In genomic region chr3:23209747-23210495, GRCh38 we compare ENCODE assay signal across 20 cellular contexts.
"Had no signal": no experiment of that assay in that cellular context is flagged by ENCODE, and none has a peak within 500 bp of the region (broad histone marks: within the 10 kb centered on the region; RNA-seq: fewer than 3 reads in every experiment).

No MANE protein-coding gene starts in this region.

- ATAC-seq: activated T-cell treated with anti-CD3 and anti-CD28 coated beads, Interleukin-2, amount 50 U/mL, for 4 hours; heart left ventricle; left cardiac atrium; lower lobe of right lung; naive thymus-derived CD8-positive, alpha-beta T cell had no signal

- H3K27me3 Mint-ChIP-seq: naive thymus-derived CD8-positive, alpha-beta T cell had no signal

- H3K27ac ChIP-seq: coronary artery, esophagus squamous epithelium, heart left ventricle, lower lobe of right lung, tibial artery, VCaP had no signal

- H3K9me3 Mint-ChIP-seq: activated T-cell treated with anti-CD3 and anti-CD28 coated beads, Interleukin-2, amount 50 U/mL, for 4 hours; activated T-helper 2 cell treated with anti-CD3 and anti-CD28 coated beads, Interferon-gamma antibody, Interleukin-2, Interleukin-4, amounts not matched to agents 10 μg/mL and 5 μg/mL and 100 μg/mL, durations not matched to agents 14 hours and 24 hours and 36 hours; naive thymus-derived CD8-positive, alpha-beta T cell had no signal

- H3K27ac Mint-ChIP-seq: activated T-helper 2 cell treated with anti-CD3 and anti-CD28 coated beads, Interferon-gamma antibody, Interleukin-2, Interleukin-4, amounts not matched to agents 10 μg/mL and 5 μg/mL and 100 μg/mL, durations not matched to agents 14 hours and 24 hours and 36 hours; progenitor cell of endocrine pancreas had no signal

- H3K4me3 ChIP-seq: coronary artery, esophagus squamous epithelium, gastrocnemius medialis, heart left ventricle, lower lobe of right lung, tibial artery had no signal

- H3K4me3 Mint-ChIP-seq: activated T-cell treated with anti-CD3 and anti-CD28 coated beads, Interleukin-2, amount 50 U/mL, for 4 hours; naive thymus-derived CD8-positive, alpha-beta T cell had no signal

- H3K36me3 ChIP-seq: esophagus squamous epithelium, gastrocnemius medialis, lower lobe of right lung had no signal

- H3K9me3 ChIP-seq: esophagus squamous epithelium, gastrocnemius medialis, heart left ventricle, lower lobe of right lung, tibial artery had no signal

- H3K27me3 ChIP-seq: esophagus squamous epithelium, gastrocnemius medialis, heart left ventricle, tibial artery had no signal

- DNase-seq: activated CD4-positive, alpha-beta T cell treated with anti-CD3 and anti-CD28 coated beads, Interleukin-2, amount 50 U/mL, for 4 hours; activated CD8-positive, alpha-beta memory T cell treated with anti-CD3 and anti-CD28 coated beads, Interleukin-2, amount 50 U/mL, for 48 hours; activated naive CD4-positive, alpha-beta T cell; activated T-cell treated with anti-CD3 and anti-CD28 coated beads, Interleukin-2, amount 50 U/mL, for 4 hours; cerebellar nuclear complex; esophagus squamous epithelium; gastrocnemius medialis; heart left ventricle; left cardiac atrium; lower lobe of right lung; naive thymus-derived CD8-positive, alpha-beta T cell; retina; stimulated activated CD4-positive, alpha-beta T cell treated with anti-CD3 and anti-CD28 coated beads, Interleukin-2, amount 100 ng/mL, for 48 hours; stimulated activated CD8-positive, alpha-beta memory T cell treated with anti-CD3 and anti-CD28 coated beads, Interleukin-4, amount 100 ng/mL, for 48 hours; stimulated activated naive CD4-positive, alpha-beta T cell treated with Interleukin-2 at 50 U/mL for 16 hours; tibial artery had no signal
